ENCODE assay signal across 19 cellular contexts in genomic region chr2:191322838-191323506, GRCh38.
DNase-seq lines count a peak whose midpoint lies in the region; ATAC-seq and TF ChIP-seq lines count a peak whose summit lies in the region.
"Had no signal": no experiment of that assay in that cellular context is flagged by ENCODE, and none has a peak within 500 bp of the region (broad histone marks: within the 10 kb centered on the region; RNA-seq: fewer than 3 reads in every experiment).

No MANE protein-coding gene starts in this region.

- peaks cover 18% of the 10 kb centered on the region for H3K9me3 Mint-ChIP-seq in WTC11
- no peaks in the 10 kb centered on the region for H3K9me3 Mint-ChIP-seq in effector memory CD8-positive, alpha-beta T cell

- H3K4me3 Mint-ChIP-seq in WTC11, result no peak overlapping the region
- no peak overlapping the region for H3K4me3 Mint-ChIP-seq in effector memory CD8-positive, alpha-beta T cell
- H3K4me3 Mint-ChIP-seq: activated CD4-positive, alpha-beta memory T cell treated with anti-CD3 and anti-CD28 coated beads, Interleukin-2, amount 10 ng/mL, durations not matched to agents 7 days and 5 days had no signal

- peaks cover 6% of the 10 kb centered on the region; the same call in 1 of the 2 replicates for H3K36me3 ChIP-seq in BLaER1
- no peaks in the 10 kb centered on the region for H3K36me3 ChIP-seq in HEK293 (ENCODE audit: control insufficient read depth in 2 of 2, insufficient read depth in 1 of 2, low read length in 2 of 2)
- H3K36me3 ChIP-seq in lower lobe of right lung, result no peaks in the 10 kb centered on the region
- H3K36me3 ChIP-seq: cardiac muscle cell, thoracic aorta had no signal

- POLR2A ChIA-PET in HEK293 (lab: Yijun Ruan, JAX) (interaction anchor here (0.8 kb wide), 1 partner anchor 77 kb away, joined by 5 read pairs; no protein-coding TSS in a partner anchor), WTC11 (lab: Charles Lee) (no interaction called here)

- H3K4me3 ChIP-seq in BLaER1 (no peak overlapping the region), HEK293 (ENCODE audit: low read depth, low read length) (no peak overlapping the region), lower lobe of right lung (no peak overlapping the region)
- H3K4me3 ChIP-seq: cardiac muscle cell, thoracic aorta had no signal

- peaks cover 38% of the 10 kb centered on the region for H3K4me1 ChIP-seq in BLaER1
- H3K4me1 ChIP-seq in HEK293 (ENCODE audit: control insufficient read depth, insufficient read depth, low read length), result peaks cover 42% of the 10 kb centered on the region
- H3K4me1 ChIP-seq in lower lobe of right lung, result peaks cover 35% of the 10 kb centered on the region

- no peak for ATAC-seq in WTC11
- ATAC-seq in lower lobe of right lung, result no peak
- no peak for ATAC-seq in HG02759 (IDR thresholded peaks at IDR 0.05; ENCODE audit: unreplicated experiment)
- no peak for ATAC-seq in effector memory CD8-positive, alpha-beta T cell (replicated peaks)
- ATAC-seq: left colon, Panc1 had no signal

- H3K9me3 ChIP-seq in BLaER1 (peaks cover 15% of the 10 kb centered on the region), HEK293 (ENCODE audit: control insufficient read depth, insufficient read depth, low read depth, low read length) (no peaks in the 10 kb centered on the region), lower lobe of right lung (peaks cover 9% of the 10 kb centered on the region)
- H3K9me3 ChIP-seq: thoracic aorta had no signal

- no peak overlapping the region for H3K9ac ChIP-seq in BLaER1
- H3K9ac ChIP-seq: parathyroid adenoma had no signal

- peak overlapping the region; percentile 72 for H3K4me2 ChIP-seq in BLaER1

- H3K36me3 Mint-ChIP-seq in WTC11, result peaks cover 16% of the 10 kb centered on the region
- H3K36me3 Mint-ChIP-seq in effector memory CD8-positive, alpha-beta T cell (ENCODE audit: insufficient read depth), result no peaks in the 10 kb centered on the region

- peaks cover 42% of the 10 kb centered on the region for H4K20me1 ChIP-seq in BLaER1

- intact Hi-C loops in lower lobe of right lung (cut with DNase I), result no loop called here

- CTCF ChIA-PET in HEK293 (lab: Yijun Ruan, JAX) (interaction anchor here (0.5 to 1.8 kb wide), 5 partner anchors 21 to 1011 kb away, joined by 3 to 7 read pairs (median 4); no protein-coding TSS in a partner anchor), WTC11 (lab: Charles Lee) (no interaction called here)

- H3K27ac Mint-ChIP-seq in WTC11, result peak overlapping the region; percentile 93
- no peak overlapping the region for H3K27ac Mint-ChIP-seq in effector memory CD8-positive, alpha-beta T cell
- H3K27ac Mint-ChIP-seq: activated CD4-positive, alpha-beta memory T cell treated with anti-CD3 and anti-CD28 coated beads, Interleukin-2, amount 10 ng/mL, durations not matched to agents 7 days and 5 days had no signal

- H3K27me3 Mint-ChIP-seq in WTC11 (ENCODE audit: low read depth), result no peaks in the 10 kb centered on the region
- peaks cover 41 to 51% of the 10 kb centered on the region in 2 donors for H3K27me3 Mint-ChIP-seq in effector memory CD8-positive, alpha-beta T cell

- H3K27me3 ChIP-seq in BLaER1 (no peaks in the 10 kb centered on the region), lower lobe of right lung (ENCODE audit: low read depth) (no peaks in the 10 kb centered on the region)
- H3K27me3 ChIP-seq: cardiac muscle cell had no signal

- peaks cover 58% of the 10 kb centered on the region for H3K4me1 Mint-ChIP-seq in WTC11
- peaks cover 9% of the 10 kb centered on the region in 2 donors for H3K4me1 Mint-ChIP-seq in effector memory CD8-positive, alpha-beta T cell (ENCODE audit: low read depth in 2 of 2)

- H3K27ac ChIP-seq in BLaER1 (no peak overlapping the region), HEK293 (ENCODE audit: extremely low read depth, low read depth, low read length) (peak overlapping the region; percentile 80), lower lobe of right lung (peak overlapping the region; percentile 12)
- H3K27ac ChIP-seq: cardiac muscle cell, parathyroid adenoma, thoracic aorta had no signal

- no peak for TF ChIP-seq CTCF in HEK293 (tag by site-specific recombination; IDR thresholded peaks at IDR 0.05)
- no peak for TF ChIP-seq CTCF in WTC11 (IDR thresholded peaks at IDR 0.05)
- TF ChIP-seq CTCF in lower lobe of right lung (IDR thresholded peaks at IDR 0.05), result no peak

- DNase-seq in WTC11 (ENCODE audit: low spot score), result no peak
- no peak for DNase-seq in lower lobe of right lung
- no peak for DNase-seq in stimulated activated CD4-positive, alpha-beta T cell treated with anti-CD3 and anti-CD28 coated beads, Interleukin-4, amount 100 ng/mL, for 1 hour
- no peak for DNase-seq in putamen (ENCODE audit: low spot score)
- no peak for DNase-seq in effector memory CD8-positive, alpha-beta T cell
- DNase-seq: activated CD4-positive, alpha-beta memory T cell treated with anti-CD3 and anti-CD28 coated beads, Interleukin-2, amount 10 ng/mL, durations not matched to agents 7 days and 5 days; effector CD8-positive, alpha-beta T cell; left colon; NCI-H1105 treated with DMSO at 0.1 percent for 48 hours; NCI-H2171 treated with DMSO at 0.1 percent for 48 hours; NCI-H82; small intestine had no signal

TF ChIP-seq in HEK293, 187 proteins besides CTCF, POLR2A, EP300 and RAD21:
- TF ChIP-seq ZNF324 (tag by site-specific recombination; IDR thresholded peaks at IDR 0.05), result no peak
- TF ChIP-seq ZNF76 (tag by site-specific recombination; IDR thresholded peaks at IDR 0.05; ENCODE audit: borderline replicate concordance, low read depth), result no peak
- no peak for TF ChIP-seq ZNF544 (tag by site-specific recombination; IDR thresholded peaks at IDR 0.05)
- no peak for TF ChIP-seq ZNF473 (tag by site-specific recombination; IDR thresholded peaks at IDR 0.05)
- no peak for TF ChIP-seq GLI2 (tag by site-specific recombination; IDR thresholded peaks at IDR 0.05; ENCODE audit: borderline replicate concordance, low read depth)
- TF ChIP-seq ZNF530 (tag by site-specific recombination; IDR thresholded peaks at IDR 0.05; ENCODE audit: low read depth), result no peak
- TF ChIP-seq ZNF24 (tag by site-specific recombination; IDR thresholded peaks at IDR 0.05), result no peak
- no peak for TF ChIP-seq ZNF830 (tag by site-specific recombination; IDR thresholded peaks at IDR 0.05; ENCODE audit: low read depth)
- TF ChIP-seq ZBTB48 (tag by site-specific recombination; IDR thresholded peaks at IDR 0.05), result no peak
TF ChIP-seq in HEK293: peak in this region for 0.

TF ChIP-seq in WTC11, 78 proteins besides CTCF, POLR2A, EP300 and RAD21:
- TF ChIP-seq GTF2I (CRISPR knock-in tag; conservative IDR thresholded peaks at IDR 0.05), result no peak
- TF ChIP-seq, protein P1, sequence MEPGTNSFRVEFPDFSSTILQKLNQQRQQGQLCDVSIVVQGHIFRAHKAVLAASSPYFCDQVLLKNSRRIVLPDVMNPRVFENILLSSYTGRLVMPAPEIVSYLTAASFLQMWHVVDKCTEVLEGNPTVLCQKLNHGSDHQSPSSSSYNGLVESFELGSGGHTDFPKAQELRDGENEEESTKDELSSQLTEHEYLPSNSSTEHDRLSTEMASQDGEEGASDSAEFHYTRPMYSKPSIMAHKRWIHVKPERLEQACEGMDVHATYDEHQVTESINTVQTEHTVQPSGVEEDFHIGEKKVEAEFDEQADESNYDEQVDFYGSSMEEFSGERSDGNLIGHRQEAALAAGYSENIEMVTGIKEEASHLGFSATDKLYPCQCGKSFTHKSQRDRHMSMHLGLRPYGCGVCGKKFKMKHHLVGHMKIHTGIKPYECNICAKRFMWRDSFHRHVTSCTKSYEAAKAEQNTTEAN (CRISPR knock-in tag; IDR thresholded peaks at IDR 0.05), result no peak
- no peak for TF ChIP-seq RELA (CRISPR knock-in tag; IDR thresholded peaks at IDR 0.05; ENCODE audit: borderline replicate concordance)
